In genomic region chr12:6772331-6772695, GRCh38 we compare ENCODE assay signal across 11 cellular contexts. TPM values are rescaled to one million over a fixed set of nuclear protein-coding genes. Genes with fewer than 3 reads are reported as not detected.
DNase-seq lines count a peak whose midpoint lies in the region; ATAC-seq and TF ChIP-seq lines count a peak whose summit lies in the region.
"Had no signal": no experiment of that assay in that cellular context is flagged by ENCODE, and none has a peak within 500 bp of the region (broad histone marks: within the 10 kb centered on the region; RNA-seq: fewer than 3 reads in every experiment).

Gene LAG3 (plus strand): TSS chr12:6772520. CDS start chr12:6772853, 333 bp downstream.

- no peaks in the 10 kb centered on the region for H3K9me3 Mint-ChIP-seq in CD8-positive, alpha-beta T cell
- no peaks in the 10 kb centered on the region for H3K9me3 Mint-ChIP-seq in activated CD4-positive, alpha-beta T cell treated with anti-CD3 and anti-CD28 coated beads for 36 hours (ENCODE audit: low read depth)
- H3K9me3 Mint-ChIP-seq in endothelial cell (ENCODE audit: unreplicated experiment), result no peaks in the 10 kb centered on the region

- H3K27ac Mint-ChIP-seq in CD8-positive, alpha-beta T cell, result peak within 1 kb of the TSS; percentile 86
- peak within 1 kb of the TSS; percentile 89 for H3K27ac Mint-ChIP-seq in activated CD4-positive, alpha-beta T cell treated with anti-CD3 and anti-CD28 coated beads for 36 hours
- peak within 1 kb of the TSS; percentile 88 for H3K27ac Mint-ChIP-seq in endothelial cell (ENCODE audit: unreplicated experiment)

- intact Hi-C loops in CD8-positive, alpha-beta T cell (cut with DNase I, micrococcal nuclease), result loop anchor here in 1 of 2 experiments (10.0 kb wide), 1 partner anchor 348 kb away; no protein-coding TSS in a partner anchor
- intact Hi-C loops in activated CD4-positive, alpha-beta T cell treated with anti-CD3 and anti-CD28 coated beads for 36 hours (cut with DNase I, micrococcal nuclease), result loop anchor here in 1 of 2 experiments (2.0 kb wide), 1 partner anchor 18 kb away; no protein-coding TSS in a partner anchor

- CTCF ChIA-PET in CD8-positive, alpha-beta T cell (lab: Charles Lee), result interaction anchor here (2.4 to 23.2 kb wide), 3 partner anchors 7 to 53 kb away, joined by 10 to 403 read pairs (median 79); partner anchors contain the start of gene MLF2
- CTCF ChIA-PET in activated CD4-positive, alpha-beta T cell treated with anti-CD3 and anti-CD28 coated beads for 36 hours (lab: Charles Lee), result interaction anchor here (0.7 to 2.7 kb wide), 4 partner anchors 9 to 101 kb away, joined by 3 to 21 read pairs (median 10); partner anchors contain the start of genes MLF2 and SPSB2

- no peaks in the 10 kb centered on the region for H3K9me3 ChIP-seq in CD8-positive, alpha-beta T cell (ENCODE audit: low read length)

- no peak for ATAC-seq in CD8-positive, alpha-beta T cell
- ATAC-seq in activated CD4-positive, alpha-beta T cell treated with anti-CD3 and anti-CD28 coated beads for 36 hours, result peak; percentile 55
- ATAC-seq in HG02623 (IDR thresholded peaks at IDR 0.05; ENCODE audit: unreplicated experiment), result no peak
- ATAC-seq in HG03342 (IDR thresholded peaks at IDR 0.05; ENCODE audit: unreplicated experiment), result no peak

- peak within 1 kb of the TSS; percentile 24 for H3K4me3 ChIP-seq in CD8-positive, alpha-beta T cell (ENCODE audit: low read depth, low read length)

- H3K4me1 ChIP-seq in CD8-positive, alpha-beta T cell (ENCODE audit: insufficient read depth, low read length), result peaks cover 38% of the 10 kb centered on the region

- no peak for TF ChIP-seq CTCF in CD8-positive, alpha-beta T cell (IDR thresholded peaks at IDR 0.05)
- TF ChIP-seq CTCF in endothelial cell (IDR thresholded peaks at IDR 0.05; ENCODE audit: unreplicated experiment), result no peak

- H3K27me3 ChIP-seq in CD8-positive, alpha-beta T cell (ENCODE audit: insufficient read depth, low read length), result no peaks in the 10 kb centered on the region

- H3K4me1 Mint-ChIP-seq in CD8-positive, alpha-beta T cell (ENCODE audit: low read depth), result peaks cover 44% of the 10 kb centered on the region
- peaks cover 77% of the 10 kb centered on the region for H3K4me1 Mint-ChIP-seq in activated CD4-positive, alpha-beta T cell treated with anti-CD3 and anti-CD28 coated beads for 36 hours
- H3K4me1 Mint-ChIP-seq in endothelial cell (ENCODE audit: unreplicated experiment), result peaks cover 54% of the 10 kb centered on the region

- peak in 4 of 7 experiments; percentile 21 to 51 (median 44) for DNase-seq in CD8-positive, alpha-beta T cell
- DNase-seq in activated CD4-positive, alpha-beta T cell treated with anti-CD3 and anti-CD28 coated beads for 36 hours, result peak; percentile 86
- DNase-seq in endothelial cell (ENCODE audit: low spot score) (no peak), SIG-M5 treated with dmso at 0.1 percent for 504 hours (lab: John Stamatoyannopoulos, UW; ENCODE audit: unreplicated experiment) (no peak)
- peak; percentile 85 for DNase-seq in stimulated activated CD4-positive, alpha-beta T cell treated with anti-CD3 and anti-CD28 coated beads, Interleukin-15, amount 100 ng/mL, for 24 hours
- DNase-seq in effector CD4-positive, alpha-beta T cell, result no peak
- DNase-seq: amniotic stem cell, DMS153 had no signal

- no peak within 1 kb of the TSS for H3K27ac ChIP-seq in CD8-positive, alpha-beta T cell (ENCODE audit: low read depth, low read length)
- H3K27ac ChIP-seq: HL-60 had no signal

- peak within 1 kb of the TSS; percentile 81 for H3K4me3 Mint-ChIP-seq in CD8-positive, alpha-beta T cell
- peak within 1 kb of the TSS; percentile 86 for H3K4me3 Mint-ChIP-seq in activated CD4-positive, alpha-beta T cell treated with anti-CD3 and anti-CD28 coated beads for 36 hours
- peak within 1 kb of the TSS; percentile 67 for H3K4me3 Mint-ChIP-seq in endothelial cell (ENCODE audit: unreplicated experiment)

- no peaks in the 10 kb centered on the region for H3K36me3 ChIP-seq in CD8-positive, alpha-beta T cell (ENCODE audit: insufficient read depth, low read length)

- POLR2A ChIA-PET in CD8-positive, alpha-beta T cell (lab: Charles Lee), result interaction anchor here (0.6 to 1.2 kb wide), 2 partner anchors 17 to 19 kb away, joined by 3 to 5 read pairs; partner anchors contain the start of gene MLF2
- POLR2A ChIA-PET in activated CD4-positive, alpha-beta T cell treated with anti-CD3 and anti-CD28 coated beads for 36 hours (lab: Charles Lee), result interaction anchor here (0.6 kb wide), 2 partner anchors 10 to 20 kb away, joined by 3 to 5 read pairs; no protein-coding TSS in a partner anchor

- peaks cover 39% of the 10 kb centered on the region for H3K27me3 Mint-ChIP-seq in CD8-positive, alpha-beta T cell (ENCODE audit: low read depth)
- peaks cover 20% of the 10 kb centered on the region for H3K27me3 Mint-ChIP-seq in activated CD4-positive, alpha-beta T cell treated with anti-CD3 and anti-CD28 coated beads for 36 hours
- H3K27me3 Mint-ChIP-seq in endothelial cell (ENCODE audit: unreplicated experiment), result peaks cover 19% of the 10 kb centered on the region

- H3K36me3 Mint-ChIP-seq in CD8-positive, alpha-beta T cell, result no peaks in the 10 kb centered on the region
- peaks cover 41% of the 10 kb centered on the region for H3K36me3 Mint-ChIP-seq in activated CD4-positive, alpha-beta T cell treated with anti-CD3 and anti-CD28 coated beads for 36 hours (ENCODE audit: low read depth)
- H3K36me3 Mint-ChIP-seq in endothelial cell (ENCODE audit: low read depth, unreplicated experiment), result peaks cover 58% of the 10 kb centered on the region

RNA-seq across cellular contexts. Expression of gene LAG3, which starts in this region (rescaled TPM):
- 1 to 10 TPM; 8.5 to 9.3 TPM for total RNA-seq in CD8-positive, alpha-beta T cell
- total RNA-seq in activated CD4-positive, alpha-beta T cell treated with anti-CD3 and anti-CD28 coated beads for 36 hours, result 10 to 100 TPM; 88.2 to 93.9 TPM
- total RNA-seq in endothelial cell (ENCODE audit: unreplicated experiment), result 7.6 TPM

Comparison
In these comparisons a context has a peak if more than half of its experiments do, and no peak if none do; other contexts are left out.
1. RNA of gene LAG3 (total RNA-seq): 88.2 to 93.9 TPM in activated CD4-positive, alpha-beta T cell treated with anti-CD3 and anti-CD28 coated beads for 36 hours; 8.5 to 9.3 TPM in CD8-positive, alpha-beta T cell and 7.6 TPM in endothelial cell (single experiment); every median in the first group is over 4 times any median in the second.
2. DNase-seq: peak in CD8-positive, alpha-beta T cell (4 of 7), activated CD4-positive, alpha-beta T cell treated with anti-CD3 and anti-CD28 coated beads for 36 hours (single experiment) and stimulated activated CD4-positive, alpha-beta T cell treated with anti-CD3 and anti-CD28 coated beads, Interleukin-15, amount 100 ng/mL, for 24 hours (single experiment); none in endothelial cell (single experiment), effector CD4-positive, alpha-beta T cell (single experiment) and SIG-M5 treated with dmso at 0.1 percent for 504 hours (single experiment).
3. Peak in every context shown above with its lines, with median percentiles within 50 percentile points of each other: H3K27ac Mint-ChIP-seq and H3K4me3 Mint-ChIP-seq.